8 cellular contexts compared by ENCODE assay signal in genomic region chr9:81689093-81689342, GRCh38. TPM values are rescaled to one million over a fixed set of nuclear protein-coding genes. Genes with fewer than 3 reads are reported as not detected.
DNase-seq lines count a peak whose midpoint lies in the region; ATAC-seq and TF ChIP-seq lines count a peak whose summit lies in the region.
"Not testable (repeated sequence)": the region's sequence is repeated elsewhere in the genome, so short reads cannot be mapped to it uniquely, and the experiment has no call there.

No MANE protein-coding gene starts in this region.

- H3K27ac ChIP-seq in SJSA1, result peak overlapping the region; percentile 61
- H3K27ac ChIP-seq in adipose tissue (ENCODE audit: low read depth, low read length), result peak overlapping the region; percentile 6
- H3K27ac ChIP-seq in right lobe of liver, result peak overlapping the region; percentile 77 to 94 (median 89)
- peak overlapping the region; percentile 79 to 85 for H3K27ac ChIP-seq in prostate gland
- peak overlapping the region; percentile 87 for H3K27ac ChIP-seq in vagina

- peaks cover 15% of the 10 kb centered on the region for H3K36me3 ChIP-seq in SJSA1
- peaks cover 0 to 12% (median 2%) of the 10 kb centered on the region in 4 donors for H3K36me3 ChIP-seq in right lobe of liver
- H3K36me3 ChIP-seq in prostate gland, vagina: not testable (repeated sequence)

- peak overlapping the region; percentile 62 for H3K4me3 ChIP-seq in SJSA1
- peak overlapping the region; percentile 56 to 82 (median 76) for H3K4me3 ChIP-seq in right lobe of liver
- peak overlapping the region; percentile 64 to 66 for H3K4me3 ChIP-seq in prostate gland
- H3K4me3 ChIP-seq in vagina, result peak overlapping the region; percentile 80 to 85

- 1% methylated on average over 16 to 21 of the region's 21 CpGs for WGBS in adipose tissue, 3 donors
- 4% methylated on average over 15 of the region's 21 CpGs for WGBS in right lobe of liver (ENCODE audit: insufficient coverage, low coverage, low lambda C conversion rate, missing lambda C conversion rate)
- WGBS in prostate gland, result 0% methylated on average over 21 of the region's 21 CpGs

- H3K9me3 ChIP-seq in SJSA1 (replicated peaks); right lobe of liver; prostate gland; vagina: not testable (repeated sequence)

- TF ChIP-seq CTCF in right lobe of liver (IDR thresholded peaks at IDR 0.05); prostate gland (IDR thresholded peaks at IDR 0.05); vagina (IDR thresholded peaks at IDR 0.05): not testable (repeated sequence)

- intact Hi-C loops in right lobe of liver (cut with DNase I), result not testable (repeated sequence)
- intact Hi-C loops in prostate gland (cut with DNase I), result loop anchor here (5.0 to 10.0 kb wide), 7 partner anchors 102 to 916 kb away; no protein-coding TSS in a partner anchor
- intact Hi-C loops in vagina (cut with DNase I), result loop anchor here (5.0 to 10.0 kb wide), 4 partner anchors 77 to 164 kb away; no protein-coding TSS in a partner anchor

- H3K27me3 ChIP-seq in SJSA1 (replicated peaks); right lobe of liver; prostate gland (replicated peaks; ENCODE audit: insufficient read depth); vagina: not testable (repeated sequence)

- TF ChIP-seq POLR2A in right lobe of liver (IDR thresholded peaks at IDR 0.05); prostate gland (IDR thresholded peaks at IDR 0.05); vagina (IDR thresholded peaks at IDR 0.05): not testable (repeated sequence)

- peaks cover 29% of the 10 kb centered on the region for H3K4me1 ChIP-seq in SJSA1 (replicated peaks)
- peaks cover 0 to 27% (median 10%) of the 10 kb centered on the region in 4 donors for H3K4me1 ChIP-seq in right lobe of liver
- H3K4me1 ChIP-seq in prostate gland (replicated peaks), result not testable (repeated sequence)
- peaks cover 36% of the 10 kb centered on the region for H3K4me1 ChIP-seq in vagina

- peak in 1 of 2 experiments; percentile 82 for DNase-seq in SJSA1 (ENCODE audit: low read depth in 1 of 2, low spot score in 2 of 2)
- not testable (repeated sequence) for DNase-seq in right lobe of liver; prostate gland (ENCODE audit: low spot score)
- peak in 1 of 2 donors; percentile 89 for DNase-seq in vagina (ENCODE audit: extremely low spot score in 2 of 2)

- ATAC-seq in GM18873 (IDR thresholded peaks at IDR 0.05; ENCODE audit: low FRiP score, unreplicated experiment) (peak; percentile 19), HG03103 (IDR thresholded peaks at IDR 0.05; ENCODE audit: low read depth, unreplicated experiment) (peak; percentile 12), esophagus mucosa (peak; percentile 19)
- not testable (repeated sequence) for ATAC-seq in right lobe of liver

RNA-seq across cellular contexts. Expression of gene TLE1, which starts 0.3 kb away (rescaled TPM):
- 11.3 and 22.0 TPM in 2 replicates for total RNA-seq in SJSA1 (2014; rRNA removed; shearing (Covaris generic))
- polyA plus RNA-seq in adipose tissue, result 10 to 100 TPM; 25.9 to 64.7 (median 43.6) TPM
- total RNA-seq in esophagus mucosa (12.0 TPM), right lobe of liver (10 to 100 TPM; 31.9 to 62.9 (median 58.0) TPM), prostate gland (10 to 100 TPM; 61.0 to 89.5 TPM), vagina (75.1 TPM)

Comparison
In these comparisons a context has a peak if more than half of its experiments do, and no peak if none do; other contexts are left out.
1. H3K27ac ChIP-seq: peak in every context shown above with its lines; median percentile 89 in right lobe of liver; 87 in vagina; 82 in prostate gland; 61 in SJSA1; 6 in adipose tissue.